Comparison of ENCODE assay signal across 1 cellular context in genomic region chr12:31260840-31261239, GRCh38.
TF ChIP-seq lines count a peak whose summit lies in the region.

No MANE protein-coding gene starts in this region.

TF ChIP-seq in GM23338, 12 proteins besides CTCF, POLR2A, EP300 and RAD21 (continued from another document):
- TF ChIP-seq ZNF462 (CRISPR knock-in tag; IDR thresholded peaks at IDR 0.05) = no peak
- TF ChIP-seq EZH2phosphoT487 (IDR thresholded peaks at IDR 0.05; ENCODE audit: unreplicated experiment) = no peak
- TF ChIP-seq, protein P1, sequence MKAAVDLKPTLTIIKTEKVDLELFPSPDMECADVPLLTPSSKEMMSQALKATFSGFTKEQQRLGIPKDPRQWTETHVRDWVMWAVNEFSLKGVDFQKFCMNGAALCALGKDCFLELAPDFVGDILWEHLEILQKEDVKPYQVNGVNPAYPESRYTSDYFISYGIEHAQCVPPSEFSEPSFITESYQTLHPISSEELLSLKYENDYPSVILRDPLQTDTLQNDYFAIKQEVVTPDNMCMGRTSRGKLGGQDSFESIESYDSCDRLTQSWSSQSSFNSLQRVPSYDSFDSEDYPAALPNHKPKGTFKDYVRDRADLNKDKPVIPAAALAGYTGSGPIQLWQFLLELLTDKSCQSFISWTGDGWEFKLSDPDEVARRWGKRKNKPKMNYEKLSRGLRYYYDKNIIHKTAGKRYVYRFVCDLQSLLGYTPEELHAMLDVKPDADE (IDR thresholded peaks at IDR 0.05) = no peak
TF ChIP-seq in GM23338: peak in this region for 0.
